ENCODE assay signal across 12 cellular contexts in genomic region chr12:52946797-52947547, GRCh38. TPM values are rescaled to one million over a fixed set of nuclear protein-coding genes. Genes with fewer than 3 reads are reported as not detected.
DNase-seq lines count a peak whose midpoint lies in the region; ATAC-seq and TF ChIP-seq lines count a peak whose summit lies in the region.
"Had no signal": no experiment of that assay in that cellular context is flagged by ENCODE, and none has a peak within 500 bp of the region (broad histone marks: within the 10 kb centered on the region; RNA-seq: fewer than 3 reads in every experiment).

No MANE protein-coding gene starts in this region.

- H3K9me3 Mint-ChIP-seq in nephron progenitor cell, result no peaks in the 10 kb centered on the region

- peak overlapping the region; percentile 33 for H3K27ac Mint-ChIP-seq in nephron progenitor cell

- TF ChIP-seq CTCF in nephron progenitor cell (IDR thresholded peaks at IDR 0.05), result no peak

- DNase-seq in Daoy (ENCODE audit: low read depth) (peak; percentile 44), NCI-H526 treated with DMSO at 0.1 percent for 48 hours (lab: John Stamatoyannopoulos, UW) (peak; percentile 89), ecto neural progenitor cell (ENCODE audit: low spot score) (peak; percentile 62), nephron progenitor cell (no peak), NCI-H2196 (lab: John Stamatoyannopoulos, UW; ENCODE audit: unreplicated experiment) (no peak)
- DNase-seq: GDM1, NCI-H2227 treated with DMSO at 0.1 percent for 48 hours had no signal

- no peak for ATAC-seq in HG03378 (IDR thresholded peaks at IDR 0.05; ENCODE audit: unreplicated experiment)
- ATAC-seq in GM19463 (IDR thresholded peaks at IDR 0.05; ENCODE audit: unreplicated experiment), result no peak
- ATAC-seq in GM21515 (IDR thresholded peaks at IDR 0.05; ENCODE audit: unreplicated experiment), result no peak

- H3K4me1 Mint-ChIP-seq in nephron progenitor cell, result peaks cover 90% of the 10 kb centered on the region

- H3K36me3 Mint-ChIP-seq in nephron progenitor cell (ENCODE audit: low read depth), result peaks cover 18% of the 10 kb centered on the region
- H3K36me3 Mint-ChIP-seq: activated naive CD8-positive, alpha-beta T cell had no signal

- peaks cover 3% of the 10 kb centered on the region for H3K27me3 Mint-ChIP-seq in nephron progenitor cell (ENCODE audit: low read depth, poor library complexity)

- peak overlapping the region; percentile 6 for H3K4me3 Mint-ChIP-seq in nephron progenitor cell

RNA-seq across cellular contexts. Expression of gene KRT18, which starts 1.9 kb away (rescaled TPM):
- 1,090 and 1,158 TPM in 2 replicates for total RNA-seq in Daoy (2014; rRNA removed; shearing (Covaris generic))

RNA-seq across cellular contexts. Expression of gene KRT8, which starts 42.1 kb away (rescaled TPM):
- 107 and 111 TPM in 2 replicates for total RNA-seq in Daoy (2014; rRNA removed; shearing (Covaris generic))
- total RNA-seq: frontal cortex had no signal

RNA-seq across cellular contexts. Expression of gene EIF4B, which starts 59.3 kb away (rescaled TPM):
- total RNA-seq in Daoy (2014; rRNA removed; shearing (Covaris generic)), result 650 and 689 TPM in 2 replicates

Comparison
In these comparisons a context has a peak if more than half of its experiments do, and no peak if none do; other contexts are left out.
1. DNase-seq: peak in Daoy (single experiment), NCI-H526 treated with DMSO at 0.1 percent for 48 hours (single experiment) and ecto neural progenitor cell (single experiment); none in nephron progenitor cell (single experiment) and NCI-H2196 (single experiment).